In genomic region chr6:30810813-30811329, GRCh38 we compare ENCODE assay signal across 8 cellular contexts.
DNase-seq lines count a peak whose midpoint lies in the region; ATAC-seq and TF ChIP-seq lines count a peak whose summit lies in the region.

No MANE protein-coding gene starts in this region.

- no peak overlapping the region for H3K27ac ChIP-seq in testis

- H3K4me3 Mint-ChIP-seq in activated CD4-positive, alpha-beta memory T cell treated with anti-CD3 and anti-CD28 coated beads for 36 hours, result peak overlapping the region; percentile 64
- peak overlapping the region in 6 of 10 donors; percentile 3 to 69 (median 40) for H3K4me3 Mint-ChIP-seq in naive thymus-derived CD8-positive, alpha-beta T cell
- no peak overlapping the region for H3K4me3 Mint-ChIP-seq in progenitor cell of endocrine pancreas (ENCODE audit: low read depth)

- TF ChIP-seq CTCF in progenitor cell of endocrine pancreas (IDR thresholded peaks at IDR 0.05; ENCODE audit: unreplicated experiment) (no peak), testis (IDR thresholded peaks at IDR 0.05) (no peak), omental fat pad (IDR thresholded peaks at IDR 0.05) (no peak)

- peak overlapping the region; percentile 91 for H3K27ac Mint-ChIP-seq in activated CD4-positive, alpha-beta memory T cell treated with anti-CD3 and anti-CD28 coated beads for 36 hours
- H3K27ac Mint-ChIP-seq in naive thymus-derived CD8-positive, alpha-beta T cell, result peak overlapping the region in 8 of 10 donors; percentile 1 to 79 (median 35)
- H3K27ac Mint-ChIP-seq in progenitor cell of endocrine pancreas, result no peak overlapping the region

- H3K36me3 Mint-ChIP-seq in activated CD4-positive, alpha-beta memory T cell treated with anti-CD3 and anti-CD28 coated beads for 36 hours, result peaks cover 21% of the 10 kb centered on the region
- peaks cover 0 to 2% (median 0%) of the 10 kb centered on the region in 3 donors for H3K36me3 Mint-ChIP-seq in naive thymus-derived CD8-positive, alpha-beta T cell
- no peaks in the 10 kb centered on the region for H3K36me3 Mint-ChIP-seq in progenitor cell of endocrine pancreas (ENCODE audit: insufficient read depth)

- no peak overlapping the region for H3K4me3 ChIP-seq in testis

- H3K9me3 ChIP-seq in testis, result no peaks in the 10 kb centered on the region

- peaks cover 17% of the 10 kb centered on the region for H3K9me3 Mint-ChIP-seq in activated CD4-positive, alpha-beta memory T cell treated with anti-CD3 and anti-CD28 coated beads for 36 hours
- H3K9me3 Mint-ChIP-seq in naive thymus-derived CD8-positive, alpha-beta T cell, result no peaks in the 10 kb centered on the region
- H3K9me3 Mint-ChIP-seq in progenitor cell of endocrine pancreas (ENCODE audit: low read depth), result peaks cover 5% of the 10 kb centered on the region

- no peaks in the 10 kb centered on the region for H3K27me3 ChIP-seq in testis

- no peaks in the 10 kb centered on the region for H3K27me3 Mint-ChIP-seq in activated CD4-positive, alpha-beta memory T cell treated with anti-CD3 and anti-CD28 coated beads for 36 hours
- H3K27me3 Mint-ChIP-seq in naive thymus-derived CD8-positive, alpha-beta T cell, result no peaks in the 10 kb centered on the region
- H3K27me3 Mint-ChIP-seq in progenitor cell of endocrine pancreas, result no peaks in the 10 kb centered on the region

- no peaks in the 10 kb centered on the region for H3K36me3 ChIP-seq in testis (ENCODE audit: low read depth, missing control alignments)

- peaks cover 74% of the 10 kb centered on the region for H3K4me1 Mint-ChIP-seq in activated CD4-positive, alpha-beta memory T cell treated with anti-CD3 and anti-CD28 coated beads for 36 hours (ENCODE audit: low read depth)
- peaks cover 31 to 81% (median 67%) of the 10 kb centered on the region in 4 donors for H3K4me1 Mint-ChIP-seq in naive thymus-derived CD8-positive, alpha-beta T cell
- peaks cover 5% of the 10 kb centered on the region for H3K4me1 Mint-ChIP-seq in progenitor cell of endocrine pancreas (ENCODE audit: low read depth)

- CTCF ChIA-PET in activated CD4-positive, alpha-beta memory T cell treated with anti-CD3 and anti-CD28 coated beads for 36 hours (lab: Charles Lee), result interaction anchor here (1.1 to 5.3 kb wide), 8 partner anchors 10 to 80 kb away, joined by 3 to 34 read pairs (median 6); partner anchors contain the start of gene IER3

- WGBS in testis, 2 donors, result 88 to 89% methylated on average over 7 of the region's 7 CpGs

- POLR2A ChIA-PET in activated CD4-positive, alpha-beta memory T cell treated with anti-CD3 and anti-CD28 coated beads for 36 hours (lab: Charles Lee), result interaction anchor here (0.6 to 5.6 kb wide), 16 partner anchors 10 to 94 kb away, joined by 3 to 35 read pairs (median 4); partner anchors contain the start of genes FLOT1, IER3 and MDC1
- POLR2A ChIA-PET in naive thymus-derived CD8-positive, alpha-beta T cell (lab: Charles Lee), result interaction anchor here (0.6 to 3.1 kb wide), 5 partner anchors 14 to 111 kb away, joined by 3 to 16 read pairs (median 3); no protein-coding TSS in a partner anchor

- intact Hi-C loops in activated CD4-positive, alpha-beta memory T cell treated with anti-CD3 and anti-CD28 coated beads for 36 hours (cut with micrococcal nuclease), result loop anchor here (1.0 to 10.0 kb wide), 8 partner anchors 8 to 754 kb away; partner anchors contain the start of genes MRPS18B and PPP1R10
- intact Hi-C loops in testis (cut with DNase I; ENCODE audit: low total_unique reads), result no loop called here

- peak; percentile 95 for DNase-seq in activated CD4-positive, alpha-beta memory T cell treated with anti-CD3 and anti-CD28 coated beads for 36 hours
- DNase-seq in naive thymus-derived CD8-positive, alpha-beta T cell, result peak in 2 of 10 donors; percentile 5 to 18
- DNase-seq in progenitor cell of endocrine pancreas (ENCODE audit: low spot score, unreplicated experiment) (no peak), NCI-H2227 treated with DMSO at 0.1 percent for 48 hours (lab: John Stamatoyannopoulos, UW) (no peak), testis (no peak), omental fat pad (ENCODE audit: low spot score) (no peak)

- peaks cover 20% of the 10 kb centered on the region for H3K4me1 ChIP-seq in testis

- ATAC-seq in GM18907 (IDR thresholded peaks at IDR 0.05; ENCODE audit: unreplicated experiment), result peak; percentile 83
- peak; percentile 88 for ATAC-seq in HG03060 (IDR thresholded peaks at IDR 0.05; ENCODE audit: low read depth, unreplicated experiment)
- peak; percentile 45 to 58 for ATAC-seq in naive thymus-derived CD8-positive, alpha-beta T cell
- no peak for ATAC-seq in omental fat pad (ENCODE audit: low FRiP score)

- no peak for TF ChIP-seq POLR2A in testis (IDR thresholded peaks at IDR 0.05)
